ENCODE assay signal across 1 cellular context in the genomic region with DNA sequence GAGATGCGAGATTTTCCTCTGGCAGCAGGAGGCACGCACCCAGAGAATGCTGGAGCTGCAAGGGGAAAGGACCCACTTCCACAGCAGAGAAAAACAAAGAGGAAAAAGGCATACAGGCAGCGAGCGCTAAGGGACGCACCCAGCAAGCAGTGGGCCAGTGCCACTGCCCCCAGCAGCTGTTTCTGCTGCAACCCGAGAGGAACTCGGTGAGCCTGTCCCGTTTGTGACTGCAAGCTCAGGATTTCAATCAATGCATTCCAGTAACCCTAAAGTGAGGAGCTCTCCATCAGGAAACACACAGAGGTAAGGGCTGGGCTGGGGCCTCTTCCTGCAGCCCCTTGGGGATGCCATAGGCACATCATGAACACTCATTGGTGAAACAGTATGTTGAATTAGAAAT.
TF ChIP-seq lines count a peak whose summit lies in the region.

No MANE protein-coding gene starts in this region.

TF ChIP-seq in GM23338, 12 proteins besides CTCF, POLR2A, EP300 and RAD21 (continued from another document):
- no peak for TF ChIP-seq NANOG (IDR thresholded peaks at IDR 0.05; ENCODE audit: borderline replicate concordance)
- no peak for TF ChIP-seq ZNF114 (CRISPR knock-in tag; IDR thresholded peaks at IDR 0.05)
TF ChIP-seq in GM23338: peak in this region for 0.
